23 cellular contexts compared by ENCODE assay signal in genomic region chr5:6373081-6373846, GRCh38. TPM values are rescaled to one million over a fixed set of nuclear protein-coding genes. Genes with fewer than 3 reads are reported as not detected.
DNase-seq lines count a peak whose midpoint lies in the region; ATAC-seq and TF ChIP-seq lines count a peak whose summit lies in the region.
"Had no signal": no experiment of that assay in that cellular context is flagged by ENCODE, and none has a peak within 500 bp of the region (broad histone marks: within the 10 kb centered on the region; RNA-seq: fewer than 3 reads in every experiment).

No MANE protein-coding gene starts in this region.

- no peak for TF ChIP-seq POLR2A in heart left ventricle (IDR thresholded peaks at IDR 0.05)

- H3K9me3 ChIP-seq in heart left ventricle, result no peaks in the 10 kb centered on the region
- H3K9me3 ChIP-seq: Peyer's patch, SJSA1 had no signal

- H3K4me1 Mint-ChIP-seq in WTC11, result peaks cover 10% of the 10 kb centered on the region
- H3K4me1 Mint-ChIP-seq in immature natural killer cell, result peaks cover 41 to 61% of the 10 kb centered on the region in 2 donors
- peaks cover 38% of the 10 kb centered on the region for H3K4me1 Mint-ChIP-seq in stimulated activated memory B cell treated with anti-CD40 and anti-IgM and Interleukin-4, amounts not matched to agents 10 μg/mL and 1 μg/mL and 100 μg/mL, for 72 hours

- CTCF ChIA-PET in WTC11 (lab: Charles Lee), result interaction anchor here (2.3 kb wide), 1 partner anchor 62 kb away, joined by 7 read pairs; no protein-coding TSS in a partner anchor

- intact Hi-C loops in Right ventricle myocardium inferior (cut with DNase I) (loop anchor here (10.0 kb wide), 2 partner anchors 142 to 342 kb away; partner anchors contain the start of gene TENT4A), heart left ventricle (cut with DNase I) (loop anchor here in 8 of 10 donors (10.0 kb wide), 11 partner anchors 72 to 878 kb away; partner anchors contain the start of genes TENT4A (in 2 of the 8), NSUN2 (in 1 of the 8), SRD5A1 (in 1 of the 8) and UBE2QL1 (in 1 of the 8))

- H3K36me3 Mint-ChIP-seq in WTC11 (peaks cover 65% of the 10 kb centered on the region), immature natural killer cell (peaks cover 19 to 51% (median 32%) of the 10 kb centered on the region in 3 donors)
- peaks cover 65% of the 10 kb centered on the region for H3K36me3 Mint-ChIP-seq in stimulated activated memory B cell treated with anti-CD40 and anti-IgM and Interleukin-4, amounts not matched to agents 10 μg/mL and 1 μg/mL and 100 μg/mL, for 72 hours

- POLR2A ChIA-PET in WTC11 (lab: Charles Lee), result no interaction called here

- no peak overlapping the region for H3K4me3 ChIP-seq in heart left ventricle
- H3K4me3 ChIP-seq: Peyer's patch, SJSA1 had no signal

- H3K27ac Mint-ChIP-seq in WTC11 (no peak overlapping the region), immature natural killer cell (peak overlapping the region; percentile 32 to 69 (median 52))
- H3K27ac Mint-ChIP-seq in stimulated activated memory B cell treated with anti-CD40 and anti-IgM and Interleukin-4, amounts not matched to agents 10 μg/mL and 1 μg/mL and 100 μg/mL, for 72 hours, result peak overlapping the region; percentile 2
- H3K27ac Mint-ChIP-seq: activated naive CD8-positive, alpha-beta T cell treated with anti-CD3 and anti-CD28 coated beads, Interleukin-2, amount 10 ng/mL, durations not matched to agents 7 days and 5 days; activated T-helper 1 cell treated with anti-CD3 and anti-CD28 coated beads, Interleukin-12 subunit alpha, Interleukin-12 subunit beta, Interleukin-2, Interleukin-4 antibody, amounts not matched to agents 30 ng/mL and 10 ng/mL and 1 ng/mL, durations not matched to agents 14 hours and 24 hours and 36 hours; mesothelial cell of epicardium; nephron progenitor cell; progenitor cell of endocrine pancreas had no signal

- H3K27ac ChIP-seq in heart left ventricle, result peak overlapping the region in 4 of 12 donors; percentile 15 to 46 (median 36)
- H3K27ac ChIP-seq: Peyer's patch, SJSA1, WERI-Rb-1 had no signal

- H3K4me1 ChIP-seq in heart left ventricle, result peaks cover 0 to 25% (median 12%) of the 10 kb centered on the region in 12 donors

- H3K9me3 Mint-ChIP-seq in WTC11, result no peaks in the 10 kb centered on the region
- no peaks in the 10 kb centered on the region for H3K9me3 Mint-ChIP-seq in immature natural killer cell
- H3K9me3 Mint-ChIP-seq in stimulated activated memory B cell treated with anti-CD40 and anti-IgM and Interleukin-4, amounts not matched to agents 10 μg/mL and 1 μg/mL and 100 μg/mL, for 72 hours, result no peaks in the 10 kb centered on the region
- H3K9me3 Mint-ChIP-seq: activated naive CD8-positive, alpha-beta T cell treated with anti-CD3 and anti-CD28 coated beads, Interleukin-2, amount 10 ng/mL, durations not matched to agents 7 days and 5 days; activated T-helper 1 cell treated with anti-CD3 and anti-CD28 coated beads, Interleukin-12 subunit alpha, Interleukin-12 subunit beta, Interleukin-2, Interleukin-4 antibody, amounts not matched to agents 30 ng/mL and 10 ng/mL and 1 ng/mL, durations not matched to agents 14 hours and 24 hours and 36 hours; mesothelial cell of epicardium; nephron progenitor cell had no signal

- no peak overlapping the region for H3K4me3 Mint-ChIP-seq in WTC11
- H3K4me3 Mint-ChIP-seq in immature natural killer cell, result no peak overlapping the region
- H3K4me3 Mint-ChIP-seq in stimulated activated memory B cell treated with anti-CD40 and anti-IgM and Interleukin-4, amounts not matched to agents 10 μg/mL and 1 μg/mL and 100 μg/mL, for 72 hours, result no peak overlapping the region
- H3K4me3 Mint-ChIP-seq: activated naive CD8-positive, alpha-beta T cell treated with anti-CD3 and anti-CD28 coated beads, Interleukin-2, amount 10 ng/mL, durations not matched to agents 7 days and 5 days; activated T-helper 1 cell treated with anti-CD3 and anti-CD28 coated beads, Interleukin-12 subunit alpha, Interleukin-12 subunit beta, Interleukin-2, Interleukin-4 antibody, amounts not matched to agents 30 ng/mL and 10 ng/mL and 1 ng/mL, durations not matched to agents 14 hours and 24 hours and 36 hours; CD14-positive monocyte; mesothelial cell of epicardium; nephron progenitor cell had no signal

- no peaks in the 10 kb centered on the region for H3K27me3 Mint-ChIP-seq in WTC11 (ENCODE audit: low read depth)
- peaks cover 1 to 5% (median 2%) of the 10 kb centered on the region in 3 donors for H3K27me3 Mint-ChIP-seq in immature natural killer cell (ENCODE audit: low read depth in 3 of 3)
- no peaks in the 10 kb centered on the region for H3K27me3 Mint-ChIP-seq in stimulated activated memory B cell treated with anti-CD40 and anti-IgM and Interleukin-4, amounts not matched to agents 10 μg/mL and 1 μg/mL and 100 μg/mL, for 72 hours
- H3K27me3 Mint-ChIP-seq: activated naive CD8-positive, alpha-beta T cell treated with anti-CD3 and anti-CD28 coated beads, Interleukin-2, amount 10 ng/mL, durations not matched to agents 7 days and 5 days; progenitor cell of endocrine pancreas had no signal

- peaks cover 0 to 90% (median 87%) of the 10 kb centered on the region in 9 donors for H3K36me3 ChIP-seq in heart left ventricle

- DNase-seq in Right ventricle myocardium inferior (ENCODE audit: missing footprints), result peak; percentile 58
- no peak for DNase-seq in heart left ventricle
- no peak for DNase-seq in WTC11 (ENCODE audit: low spot score)
- no peak for DNase-seq in immature natural killer cell
- DNase-seq in GM03348 (ENCODE audit: low spot score), result no peak
- DNase-seq in COLO829 (ENCODE audit: low spot score), result no peak
- no peak for DNase-seq in NCI-H187 treated with DMSO at 0.1 percent for 48 hours (lab: John Stamatoyannopoulos, UW)
- DNase-seq: activated naive CD8-positive, alpha-beta T cell treated with anti-CD3 and anti-CD28 coated beads, Interleukin-2, amount 10 ng/mL, durations not matched to agents 7 days and 5 days; DMS153; H7; left cardiac atrium; NCI-H1436; NCI-H510A treated with DMSO at 0.1 percent for 48 hours; nephron progenitor cell; NK-92 treated with Interleukin-12 subunit alpha and Interleukin-12 subunit beta, amount 100 ng/mL, for 24 hours; WERI-Rb-1 had no signal

- H3K27me3 ChIP-seq in heart left ventricle, result no peaks in the 10 kb centered on the region
- H3K27me3 ChIP-seq: Peyer's patch, SJSA1 had no signal

- 78 to 85% (median 79%) methylated on average over 17 of the region's 17 CpGs for WGBS in heart left ventricle, 4 donors

- ATAC-seq in Right ventricle myocardium inferior (no peak), heart left ventricle (no peak), WTC11 (peak; percentile 21; the same call in 1 of the 2 replicates)
- no peak for ATAC-seq in stimulated activated memory B cell treated with anti-CD40 and anti-IgM and Interleukin-4, amounts not matched to agents 10 μg/mL and 1 μg/mL and 100 μg/mL, for 72 hours

- TF ChIP-seq CTCF in heart left ventricle (IDR thresholded peaks at IDR 0.05) (no peak), WTC11 (IDR thresholded peaks at IDR 0.05) (no peak)

TF ChIP-seq in WTC11, 78 proteins besides CTCF, POLR2A, EP300 and RAD21 (continues in another document):
- TF ChIP-seq, protein P1, sequence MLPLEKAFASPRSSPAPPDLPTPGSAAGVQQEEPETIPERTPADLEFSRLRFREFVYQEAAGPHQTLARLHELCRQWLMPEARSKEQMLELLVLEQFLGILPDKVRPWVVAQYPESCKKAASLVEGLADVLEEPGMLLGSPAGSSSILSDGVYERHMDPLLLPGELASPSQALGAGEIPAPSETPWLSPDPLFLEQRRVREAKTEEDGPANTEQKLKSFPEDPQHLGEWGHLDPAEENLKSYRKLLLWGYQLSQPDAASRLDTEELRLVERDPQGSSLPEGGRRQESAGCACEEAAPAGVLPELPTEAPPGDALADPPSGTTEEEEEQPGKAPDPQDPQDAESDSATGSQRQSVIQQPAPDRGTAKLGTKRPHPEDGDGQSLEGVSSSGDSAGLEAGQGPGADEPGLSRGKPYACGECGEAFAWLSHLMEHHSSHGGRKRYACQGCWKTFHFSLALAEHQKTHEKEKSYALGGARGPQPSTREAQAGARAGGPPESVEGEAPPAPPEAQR (CRISPR knock-in tag; IDR thresholded peaks at IDR 0.05), result no peak
- no peak for TF ChIP-seq ZNF671 (CRISPR knock-in tag; IDR thresholded peaks at IDR 0.05)
- TF ChIP-seq PRRX2 (CRISPR knock-in tag; IDR thresholded peaks at IDR 0.05), result no peak
- TF ChIP-seq MXD4 (CRISPR knock-in tag; IDR thresholded peaks at IDR 0.05; ENCODE audit: borderline replicate concordance), result no peak
- TF ChIP-seq, protein P2, sequence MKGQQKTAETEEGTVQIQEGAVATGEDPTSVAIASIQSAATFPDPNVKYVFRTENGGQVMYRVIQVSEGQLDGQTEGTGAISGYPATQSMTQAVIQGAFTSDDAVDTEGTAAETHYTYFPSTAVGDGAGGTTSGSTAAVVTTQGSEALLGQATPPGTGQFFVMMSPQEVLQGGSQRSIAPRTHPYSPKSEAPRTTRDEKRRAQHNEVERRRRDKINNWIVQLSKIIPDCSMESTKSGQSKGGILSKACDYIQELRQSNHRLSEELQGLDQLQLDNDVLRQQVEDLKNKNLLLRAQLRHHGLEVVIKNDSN (CRISPR knock-in tag; IDR thresholded peaks at IDR 0.05), result no peak

RNA-seq across cellular contexts. Expression of gene MED10, which starts 5.1 kb away (rescaled TPM):
- total RNA-seq in Right ventricle myocardium inferior (28.9 TPM), heart left ventricle (10 to 100 TPM; 13.2 to 30.7 (median 23.1) TPM), WTC11 (2021) (15.7 to 17.9 TPM (median 17.2 TPM) in 3 replicates)
- polyA plus RNA-seq in heart left ventricle (10 to 100 TPM; 23.9 to 51.9 TPM), immature natural killer cell (100 to 1,000 TPM; 115 to 161 (median 116) TPM)
